17 cellular contexts compared by ENCODE assay signal in the genomic region with DNA sequence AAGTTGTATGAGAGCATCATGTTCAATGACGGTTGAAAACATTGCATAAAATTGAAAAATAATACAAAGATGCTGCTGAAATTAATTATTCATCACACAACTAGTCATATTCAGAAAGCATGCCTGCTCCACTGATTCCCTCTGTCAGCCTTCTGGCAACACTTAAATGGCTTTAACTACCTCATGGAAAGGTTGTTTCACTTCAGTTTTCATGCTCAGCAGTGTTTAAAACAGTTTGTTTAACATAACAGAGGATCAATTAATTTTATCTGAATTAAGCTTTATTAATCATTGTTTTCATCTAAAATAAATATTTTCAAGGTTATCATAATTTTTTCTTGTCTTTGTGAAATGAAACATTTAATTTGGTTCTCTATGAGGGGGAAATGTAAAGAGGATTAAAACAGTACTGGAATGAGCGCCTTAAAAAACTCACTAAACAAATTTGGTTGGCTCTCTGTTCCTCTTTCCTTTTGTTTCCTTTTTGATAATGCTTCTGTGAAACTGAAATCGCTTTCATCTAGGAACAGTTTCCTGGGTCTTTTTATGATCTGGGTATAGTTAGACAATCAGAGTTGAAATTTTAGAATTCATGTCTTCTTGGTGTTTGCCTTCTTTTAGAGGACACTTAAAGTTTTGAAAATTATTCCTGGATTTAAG.
DNase-seq lines count a peak whose midpoint lies in the region; ATAC-seq lines count a peak whose summit lies in the region.
"Had no signal": no experiment of that assay in that cellular context is flagged by ENCODE, and none has a peak within 500 bp of the region (broad histone marks: within the 10 kb centered on the region; RNA-seq: fewer than 3 reads in every experiment).

No MANE protein-coding gene starts in this region.

- peaks cover 16 to 29% (median 24%) of the 10 kb centered on the region in 10 experiments for H3K4me1 ChIP-seq in BLaER1 treated with 17β-estradiol and CSF1 and Interleukin-3, amounts not matched to agents 10 nM and 100 nM
- H3K4me1 ChIP-seq: heart right ventricle, prostate gland, tibial nerve had no signal

- peak overlapping the region in 1 of 10 experiments; percentile 4; a peak in 1 of 20 replicates for H3K4me3 ChIP-seq in BLaER1 treated with 17β-estradiol and CSF1 and Interleukin-3, amounts not matched to agents 10 nM and 100 nM
- H3K4me3 ChIP-seq: heart right ventricle, lung, prostate gland, tibial nerve had no signal

- no peak overlapping the region for H3K4me3 Mint-ChIP-seq in activated T-cell treated with anti-CD3 and anti-CD28 coated beads, Interleukin-2, amount 50 U/mL, for 72 hours
- H3K4me3 Mint-ChIP-seq in activated naive CD8-positive, alpha-beta T cell treated with anti-CD3 and anti-CD28 coated beads, Interleukin-2, amount 50 U/mL, for 24 hours = no peak overlapping the region
- H3K4me3 Mint-ChIP-seq: T-helper 1 cell treated with Interleukin-12 subunit alpha and Interleukin-12 subunit beta and Interleukin-4 antibody, amounts not matched to agents 30 μg/mL and 1 μg/mL, for 36 hours had no signal

- H3K9me3 ChIP-seq in BLaER1 treated with 17β-estradiol and CSF1 and Interleukin-3, amounts not matched to agents 10 nM and 100 nM (replicated peaks in 1 of 11) = no peaks in the 10 kb centered on the region
- H3K9me3 ChIP-seq: heart right ventricle, prostate gland, tibial nerve had no signal

- H3K36me3 ChIP-seq in BLaER1 treated with 17β-estradiol and CSF1 and Interleukin-3, amounts not matched to agents 10 nM and 100 nM = no peaks in the 10 kb centered on the region
- H3K36me3 ChIP-seq: heart right ventricle, prostate gland, tibial nerve had no signal

- ATAC-seq in GM19328 (IDR thresholded peaks at IDR 0.05; ENCODE audit: unreplicated experiment) (peak; percentile 54), HG02763 (IDR thresholded peaks at IDR 0.05; ENCODE audit: unreplicated experiment) (peak; percentile 70), HG03565 (IDR thresholded peaks at IDR 0.05; ENCODE audit: unreplicated experiment) (peak; percentile 65)
- ATAC-seq in activated T-cell treated with anti-CD3 and anti-CD28 coated beads, Interleukin-2, amount 50 U/mL, for 72 hours (replicated peaks in 1 of 2) = no peak
- ATAC-seq in activated naive CD8-positive, alpha-beta T cell treated with anti-CD3 and anti-CD28 coated beads, Interleukin-2, amount 50 U/mL, for 24 hours = no peak
- ATAC-seq: HCT116, heart right ventricle had no signal

- H3K27ac Mint-ChIP-seq in activated T-cell treated with anti-CD3 and anti-CD28 coated beads, Interleukin-2, amount 50 U/mL, for 72 hours = no peak overlapping the region
- H3K27ac Mint-ChIP-seq in activated naive CD8-positive, alpha-beta T cell treated with anti-CD3 and anti-CD28 coated beads, Interleukin-2, amount 50 U/mL, for 24 hours = no peak overlapping the region
- H3K27ac Mint-ChIP-seq: T-helper 1 cell treated with Interleukin-12 subunit alpha and Interleukin-12 subunit beta and Interleukin-4 antibody, amounts not matched to agents 30 μg/mL and 1 μg/mL, for 36 hours had no signal

- H3K4me2 ChIP-seq in BLaER1 treated with 17β-estradiol and CSF1 and Interleukin-3, amounts not matched to agents 10 nM and 100 nM = peak overlapping the region; percentile 30 to 81 (median 65); a peak in 21 of 22 replicates

- DNase-seq in germinal center (ENCODE audit: low spot score) = no peak
- no peak for DNase-seq in SK-N-DZ (ENCODE audit: low spot score)
- no peak for DNase-seq in activated T-cell treated with anti-CD3 and anti-CD28 coated beads, Interleukin-2, amount 50 U/mL, for 72 hours
- no peak for DNase-seq in activated naive CD8-positive, alpha-beta T cell treated with anti-CD3 and anti-CD28 coated beads, Interleukin-2, amount 50 U/mL, for 24 hours
- DNase-seq: amniotic stem cell; effector memory CD4-positive, alpha-beta T cell; heart right ventricle; NCI-H524 treated with DMSO at 0.1 percent for 48 hours had no signal

- no peaks in the 10 kb centered on the region for H3K4me1 Mint-ChIP-seq in activated T-cell treated with anti-CD3 and anti-CD28 coated beads, Interleukin-2, amount 50 U/mL, for 72 hours (ENCODE audit: low read depth)
- H3K4me1 Mint-ChIP-seq in activated naive CD8-positive, alpha-beta T cell treated with anti-CD3 and anti-CD28 coated beads, Interleukin-2, amount 50 U/mL, for 24 hours = no peaks in the 10 kb centered on the region

- peak overlapping the region in 9 of 11 experiments; percentile 1 to 68 (median 48); a peak in 15 of 22 replicates for H3K27ac ChIP-seq in BLaER1 treated with 17β-estradiol and CSF1 and Interleukin-3, amounts not matched to agents 10 nM and 100 nM
- H3K27ac ChIP-seq: heart right ventricle, prostate gland, tibial nerve had no signal

- no peaks in the 10 kb centered on the region for H4K20me1 ChIP-seq in BLaER1 treated with 17β-estradiol and CSF1 and Interleukin-3, amounts not matched to agents 10 nM and 100 nM

- H3K36me3 Mint-ChIP-seq in activated T-cell treated with anti-CD3 and anti-CD28 coated beads, Interleukin-2, amount 50 U/mL, for 72 hours (ENCODE audit: insufficient read depth in 2 of 2) = no peaks in the 10 kb centered on the region
- no peaks in the 10 kb centered on the region for H3K36me3 Mint-ChIP-seq in activated naive CD8-positive, alpha-beta T cell treated with anti-CD3 and anti-CD28 coated beads, Interleukin-2, amount 50 U/mL, for 24 hours (ENCODE audit: low read depth)

- H3K27me3 Mint-ChIP-seq in activated T-cell treated with anti-CD3 and anti-CD28 coated beads, Interleukin-2, amount 50 U/mL, for 72 hours (ENCODE audit: low read depth) = no peaks in the 10 kb centered on the region
- peaks cover 3% of the 10 kb centered on the region for H3K27me3 Mint-ChIP-seq in activated naive CD8-positive, alpha-beta T cell treated with anti-CD3 and anti-CD28 coated beads, Interleukin-2, amount 50 U/mL, for 24 hours

- peak overlapping the region in 6 of 11 experiments; percentile 10 to 63 (median 38); a peak in 8 of 22 replicates for H3K9ac ChIP-seq in BLaER1 treated with 17β-estradiol and CSF1 and Interleukin-3, amounts not matched to agents 10 nM and 100 nM

- no peaks in the 10 kb centered on the region for H3K9me3 Mint-ChIP-seq in activated T-cell treated with anti-CD3 and anti-CD28 coated beads, Interleukin-2, amount 50 U/mL, for 72 hours
- H3K9me3 Mint-ChIP-seq in activated naive CD8-positive, alpha-beta T cell treated with anti-CD3 and anti-CD28 coated beads, Interleukin-2, amount 50 U/mL, for 24 hours = no peaks in the 10 kb centered on the region
- H3K9me3 Mint-ChIP-seq: T-helper 1 cell treated with Interleukin-12 subunit alpha and Interleukin-12 subunit beta and Interleukin-4 antibody, amounts not matched to agents 30 μg/mL and 1 μg/mL, for 36 hours had no signal

- H3K27me3 ChIP-seq in BLaER1 treated with 17β-estradiol and CSF1 and Interleukin-3, amounts not matched to agents 10 nM and 100 nM = no peaks in the 10 kb centered on the region
- H3K27me3 ChIP-seq: heart right ventricle, tibial nerve had no signal

Comparison
In these comparisons a context has a peak if more than half of its experiments do, and no peak if none do; other contexts are left out.
1. ATAC-seq: peak in GM19328 (single experiment), HG02763 (single experiment) and HG03565 (single experiment); none in activated T-cell treated with anti-CD3 and anti-CD28 coated beads, Interleukin-2, amount 50 U/mL, for 72 hours (0 of 2) and activated naive CD8-positive, alpha-beta T cell treated with anti-CD3 and anti-CD28 coated beads, Interleukin-2, amount 50 U/mL, for 24 hours (single experiment).